8 cellular contexts compared by ENCODE assay signal in the genomic region with DNA sequence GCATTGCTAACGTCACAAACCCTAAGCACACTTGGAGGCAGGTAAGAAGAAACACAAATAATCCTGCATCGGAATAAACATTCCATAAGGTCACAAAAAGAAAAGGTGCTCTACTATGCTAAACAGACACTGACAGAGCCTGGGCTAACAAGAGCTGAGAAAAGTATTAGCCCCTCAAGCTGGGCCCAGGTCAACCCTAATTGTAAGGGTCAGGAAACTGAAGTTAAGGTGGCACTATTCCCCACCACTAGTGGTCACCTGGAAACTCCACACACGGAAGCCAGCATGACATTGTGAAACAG. TPM values are rescaled to one million over a fixed set of nuclear protein-coding genes. Genes with fewer than 3 reads are reported as not detected.
DNase-seq lines count a peak whose midpoint lies in the region; TF ChIP-seq lines count a peak whose summit lies in the region.

No MANE protein-coding gene starts in this region.

- no peaks in the 10 kb centered on the region for H3K36me3 ChIP-seq in BJ (ENCODE audit: control insufficient read depth, insufficient read depth, low read length)
- peaks cover 24% of the 10 kb centered on the region for H3K36me3 ChIP-seq in MG63
- no peaks in the 10 kb centered on the region for H3K36me3 ChIP-seq in duodenal mucosa (ENCODE audit: control insufficient read depth in 1 of 2, insufficient read depth in 2 of 2, low read length in 2 of 2)

- DNase-seq in BJ (ENCODE audit: low read depth) (no peak), MG63 (no peak), nephron progenitor cell (no peak), GDM1 (lab: John Stamatoyannopoulos, UW) (no peak), NCI-H446 (lab: John Stamatoyannopoulos, UW) (no peak), HCEC 1CT (no peak), OCI-M2 (lab: John Stamatoyannopoulos, UW; ENCODE audit: unreplicated experiment) (no peak)

- peaks cover 72% of the 10 kb centered on the region for H3K4me1 Mint-ChIP-seq in nephron progenitor cell

- H3K36me3 Mint-ChIP-seq in nephron progenitor cell (ENCODE audit: low read depth), result peaks cover 16% of the 10 kb centered on the region

- H3K27me3 ChIP-seq in BJ (ENCODE audit: control insufficient read depth, insufficient read depth, low read length) (no peaks in the 10 kb centered on the region), MG63 (no peaks in the 10 kb centered on the region), duodenal mucosa (ENCODE audit: control insufficient read depth in 1 of 2, insufficient read depth in 2 of 2, low read length in 2 of 2) (no peaks in the 10 kb centered on the region)

- H3K27me3 Mint-ChIP-seq in nephron progenitor cell (ENCODE audit: low read depth, poor library complexity), result peaks cover 35% of the 10 kb centered on the region

- H3K9me3 ChIP-seq in MG63 (no peaks in the 10 kb centered on the region), duodenal mucosa (ENCODE audit: control insufficient read depth in 1 of 2, low read length in 2 of 2) (no peaks in the 10 kb centered on the region)

- peaks cover 36 to 71% of the 10 kb centered on the region in 2 donors for H3K4me1 ChIP-seq in duodenal mucosa (ENCODE audit: control insufficient read depth in 1 of 2, insufficient read depth in 2 of 2, low read length in 2 of 2)

- H3K4me3 ChIP-seq in BJ (ENCODE audit: low read depth, low read length) (peak overlapping the region; percentile 78), MG63 (peak overlapping the region; percentile 70), duodenal mucosa (ENCODE audit: low read depth in 1 of 2, low read length in 2 of 2) (peak overlapping the region; percentile 80 to 91)

- TF ChIP-seq CTCF in BJ (IDR thresholded peaks at IDR 0.05; ENCODE audit: insufficient read depth, low read depth, low read length) (no peak), nephron progenitor cell (IDR thresholded peaks at IDR 0.05) (no peak)

- POLR2A ChIA-PET in BJ (lab: Charles Lee), result no interaction called here

- H3K9me3 Mint-ChIP-seq in nephron progenitor cell, result peaks cover 4% of the 10 kb centered on the region

- H3K9ac ChIP-seq in duodenal mucosa (ENCODE audit: low read depth in 1 of 2, low read length in 2 of 2), result peak overlapping the region; percentile 76 to 86

- H3K4me3 Mint-ChIP-seq in nephron progenitor cell, result peak overlapping the region; percentile 98

- H3K27ac ChIP-seq in duodenal mucosa (ENCODE audit: low read depth, low read length), result peak overlapping the region; percentile 15

- CTCF ChIA-PET in BJ (lab: Yijun Ruan, JAX), result interaction anchor here (1.1 to 1.9 kb wide), 3 partner anchors 20 to 79 kb away, joined by 3 to 6 read pairs (median 3); partner anchors contain the start of gene UBE2G2

- H3K27ac Mint-ChIP-seq in nephron progenitor cell, result peak overlapping the region; percentile 77

RNA-seq across cellular contexts. Expression of gene PTTG1IP, which starts 1.3 kb away (rescaled TPM):
- polyA plus RNA-seq in BJ (2011; rRNA removed), result 234 and 249 TPM in 2 replicates
- polyA minus RNA-seq in BJ (2011; rRNA and poly(A)+ RNA removed), result 74.2 and 109 TPM in 2 replicates
- total RNA-seq in MG63 (2014; rRNA removed; shearing (Covaris generic); ENCODE audit: low replicate concordance), result 396 and 445 TPM in 2 replicates

RNA-seq across cellular contexts. Expression of gene ITGB2, which starts 48.5 kb away (rescaled TPM):
- polyA plus RNA-seq in BJ (2011; rRNA removed), result not detected in 2 replicates
- not detected in 2 replicates for polyA minus RNA-seq in BJ (2011; rRNA and poly(A)+ RNA removed)
- 4.3 and 12.9 TPM in 2 replicates for total RNA-seq in MG63 (2014; rRNA removed; shearing (Covaris generic); ENCODE audit: low replicate concordance)

RNA-seq across cellular contexts. Expression of gene SUMO3, which starts 54.4 kb away (rescaled TPM):
- polyA plus RNA-seq in BJ (2011; rRNA removed), result 82.6 and 111 TPM in 2 replicates
- polyA minus RNA-seq in BJ (2011; rRNA and poly(A)+ RNA removed), result 43.4 and 62.7 TPM in 2 replicates
- 153 and 197 TPM in 2 replicates for total RNA-seq in MG63 (2014; rRNA removed; shearing (Covaris generic); ENCODE audit: low replicate concordance)
